Comparison of ENCODE assay signal across 8 cellular contexts in the genomic region with DNA sequence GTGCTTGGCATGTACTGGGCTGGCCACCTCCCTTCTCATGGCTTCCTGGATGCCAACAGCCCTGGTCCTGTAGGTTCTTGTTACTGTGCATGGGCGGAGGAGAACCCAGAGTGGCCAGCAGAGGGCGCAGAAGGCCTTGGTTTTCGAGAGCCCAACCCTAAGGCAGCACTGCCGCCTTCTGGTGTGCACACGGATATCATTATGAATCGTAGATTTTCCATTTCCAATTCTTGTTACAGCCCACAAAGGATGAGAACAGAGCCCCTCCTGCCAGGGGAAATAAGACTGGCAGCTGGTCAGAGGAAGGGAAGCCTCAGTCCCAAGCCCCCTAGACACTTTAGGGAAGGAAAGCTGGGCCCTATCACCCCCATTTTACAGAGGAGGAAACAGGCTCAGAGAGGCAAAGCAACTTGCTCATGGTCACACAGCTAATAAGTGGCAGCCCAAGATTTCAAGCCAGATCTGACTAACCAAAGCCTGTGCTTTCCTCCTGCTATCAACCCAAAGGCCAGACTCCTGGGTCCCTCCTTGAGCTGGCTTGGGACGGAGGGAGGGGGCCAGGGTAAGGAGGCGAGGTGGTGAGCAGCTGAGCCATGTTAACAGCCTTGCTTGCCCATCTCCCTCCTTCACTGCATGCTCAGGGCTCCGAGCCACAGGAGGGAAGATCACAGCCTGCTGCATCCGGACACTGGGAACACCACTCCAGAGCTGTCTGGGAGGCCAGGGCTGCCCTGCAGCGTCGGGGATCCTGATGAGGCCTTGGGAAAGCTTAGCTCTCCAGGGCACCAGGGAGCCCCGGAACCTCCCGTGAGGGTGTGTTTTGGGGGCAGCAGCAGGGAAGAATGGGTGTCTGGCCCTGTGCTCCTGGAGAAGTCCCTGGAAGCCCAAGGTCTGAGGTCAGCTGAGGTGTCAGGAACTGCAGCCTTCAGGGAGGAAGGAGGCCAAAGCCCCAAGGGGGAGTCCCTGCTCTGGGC.
DNase-seq lines count a peak whose midpoint lies in the region; ATAC-seq and TF ChIP-seq lines count a peak whose summit lies in the region.
"Not testable (repeated sequence)": the region's sequence is repeated elsewhere in the genome, so short reads cannot be mapped to it uniquely, and the experiment has no call there.

No MANE protein-coding gene starts in this region.

- H2BK15ac ChIP-seq in IMR-90 (ENCODE audit: low read depth, low read length) = not testable (repeated sequence)

- H2AK5ac ChIP-seq in IMR-90 (ENCODE audit: low read depth, low read length) = not testable (repeated sequence)

- not testable (repeated sequence) for H3K27ac Mint-ChIP-seq in Caco-2 (ENCODE audit: unreplicated experiment)

- H3K18ac ChIP-seq in IMR-90 (ENCODE audit: low read depth, low read length) = not testable (repeated sequence)

- TF ChIP-seq RAD21 in IMR-90 (IDR thresholded peaks at IDR 0.05; ENCODE audit: low read length) = peak; percentile 78

- intact Hi-C loops in Caco-2 (cut with micrococcal nuclease; ENCODE audit: unreplicated experiment) (loop anchor here (1.0 to 2.0 kb wide), 3 partner anchors 17 to 175 kb away; no protein-coding TSS in a partner anchor), IMR-90 (cut with micrococcal nuclease) (loop anchor here (1.0 kb wide), 1 partner anchor 175 kb away; no protein-coding TSS in a partner anchor), head of caudate nucleus (cut with DNase I) (loop anchor here (5.0 kb wide), 1 partner anchor 175 kb away; no protein-coding TSS in a partner anchor)

- 50% methylated on average over 2 of the region's 14 CpGs; no CpG with 5 or more reads in 1 of the 2 experiments for WGBS in IMR-90 (ENCODE audit: extremely low coverage in 2 of 2, insufficient read length in 1 of 2), 2 experiments

- H2AFZ ChIP-seq in IMR-90 (replicated peaks; ENCODE audit: low read length, poor library complexity) = not testable (repeated sequence)

- not testable (repeated sequence) for H2BK5ac ChIP-seq in IMR-90 (ENCODE audit: low read depth, low read length, poor library complexity, severe bottlenecking)

- POLR2A ChIA-PET in Caco-2 (lab: Charles Lee); IMR-90 (lab: Charles Lee; ENCODE audit: unreplicated experiment): not testable (repeated sequence)

- H3K4me3 Mint-ChIP-seq in Caco-2 (ENCODE audit: unreplicated experiment) = not testable (repeated sequence)

- H3K23ac ChIP-seq in IMR-90 (ENCODE audit: low read depth, low read length) = not testable (repeated sequence)

- not testable (repeated sequence) for H3K4me1 Mint-ChIP-seq in Caco-2 (ENCODE audit: low read depth, unreplicated experiment)

- not testable (repeated sequence) for H4K91ac ChIP-seq in IMR-90 (ENCODE audit: insufficient read depth, low read depth, low read length)

- in situ Hi-C loops in IMR-90 (cut with MboI; ENCODE audit: low sequenced_read_pairs) = loop anchor here (25.0 kb wide), 1 partner anchor 130 kb away; a partner anchor contains a TSS

- ATAC-seq in IMR-90 (ENCODE audit: low read depth) = peak; percentile 88

- H3K4me3 ChIP-seq in Caco-2 (ENCODE audit: low read depth, low read length); IMR-90 (ENCODE audit: insufficient read depth, low read depth, low read length); WERI-Rb-1 (ENCODE audit: low read depth, low read length): not testable (repeated sequence)

- not testable (repeated sequence) for H3K9ac ChIP-seq in IMR-90 (ENCODE audit: low read depth, low read length)

- peaks cover 15 to 29% of the 10 kb centered on the region in 2 experiments for H3K79me1 ChIP-seq in IMR-90 (ENCODE audit: low read depth in 1 of 2, low read length in 2 of 2)

- dilution Hi-C loops in IMR-90 (cut with HindIII; ENCODE audit: low sequenced_read_pairs, unreplicated experiment) = not testable (repeated sequence)

- H4K20me1 ChIP-seq in IMR-90 (ENCODE audit: insufficient read depth, low read length) = peaks cover 13% of the 10 kb centered on the region

- H3K4me2 ChIP-seq in IMR-90 (ENCODE audit: low read depth, low read length) = not testable (repeated sequence)

- H3K56ac ChIP-seq in IMR-90 (ENCODE audit: extremely low read depth, insufficient read depth, low read length) = not testable (repeated sequence)

- not testable (repeated sequence) for H2BK20ac ChIP-seq in IMR-90 (ENCODE audit: low read depth, low read length)

- TF ChIP-seq POLR2A in IMR-90 (IDR thresholded peaks at IDR 0.05; ENCODE audit: low read depth, low read length) = not testable (repeated sequence)

- H3K27me3 Mint-ChIP-seq in Caco-2 (ENCODE audit: insufficient read depth, unreplicated experiment) = not testable (repeated sequence)

- H3K9me3 ChIP-seq in Caco-2; IMR-90 (ENCODE audit: control insufficient read depth, insufficient read depth, low read length); WERI-Rb-1 (ENCODE audit: severe bottlenecking): not testable (repeated sequence)

- H3K14ac ChIP-seq in IMR-90 (replicated peaks; ENCODE audit: low read depth, low read length) = not testable (repeated sequence)

- H2BK120ac ChIP-seq in IMR-90 (ENCODE audit: low read depth, low read length) = not testable (repeated sequence)

- not testable (repeated sequence) for H3K4ac ChIP-seq in IMR-90 (ENCODE audit: low read depth, low read length)

- H2AK9ac ChIP-seq in IMR-90 (replicated peaks; ENCODE audit: low read depth, low read length, poor library complexity) = not testable (repeated sequence)

- peaks cover 46% of the 10 kb centered on the region for H3K36me3 Mint-ChIP-seq in Caco-2 (ENCODE audit: insufficient read depth, unreplicated experiment)

- not testable (repeated sequence) for H3K9me3 Mint-ChIP-seq in Caco-2 (ENCODE audit: unreplicated experiment)

- H4K8ac ChIP-seq in IMR-90 (ENCODE audit: low read depth in 2 of 2, low read length in 2 of 2) = not testable (repeated sequence)

- H3K27ac ChIP-seq in IMR-90 (ENCODE audit: insufficient read depth, low read length); WERI-Rb-1: not testable (repeated sequence)

- not testable (repeated sequence) for H3K36me3 ChIP-seq in Caco-2 (ENCODE audit: control insufficient read depth, insufficient read depth, low read length); WERI-Rb-1
- peaks cover 58% of the 10 kb centered on the region for H3K36me3 ChIP-seq in IMR-90 (ENCODE audit: control insufficient read depth, insufficient read depth, low read length)

- DNase-seq in Caco-2 (peak; percentile 92 to 93), IMR-90 (peak; percentile 84), NCI-H748 treated with DMSO at 0.1 percent for 48 hours (lab: John Stamatoyannopoulos, UW) (peak; percentile 64), WERI-Rb-1 (peak; percentile 92), amniotic stem cell (lab: John Stamatoyannopoulos, UW) (peak; percentile 56), head of caudate nucleus (peak; percentile 75 to 97 (median 93)), non-pigmented ciliary epithelial cell (ENCODE audit: low read depth) (peak; percentile 48)
- peak; percentile 90 for DNase-seq in stimulated activated CD8-positive, alpha-beta memory T cell treated with anti-CD3 and anti-CD28 coated beads, Interleukin-7, amount 100 ng/mL, for 24 hours (ENCODE audit: low read depth)

- CTCF ChIA-PET in Caco-2 (lab: Charles Lee) (interaction anchor here (1.2 to 1.6 kb wide), 2 partner anchors 68 to 143 kb away, joined by 3 to 4 read pairs; no protein-coding TSS in a partner anchor), IMR-90 (lab: Yijun Ruan, JAX) (interaction anchor here (0.8 kb wide), 1 partner anchor 12 kb away, joined by 3 read pairs; no protein-coding TSS in a partner anchor)

- H3K4me1 ChIP-seq in Caco-2; IMR-90 (ENCODE audit: control insufficient read depth, insufficient read depth, low read length): not testable (repeated sequence)

- H3K9me1 ChIP-seq in IMR-90 (ENCODE audit: insufficient read depth, low read length) = not testable (repeated sequence)

- TF ChIP-seq CTCF in Caco-2 (IDR thresholded peaks at IDR 0.05; ENCODE audit: insufficient read depth in 1 of 2, low read depth in 1 of 2, low read length in 1 of 2, severe bottlenecking in 1 of 2, unreplicated experiment in 1 of 2) (peak; percentile 90), IMR-90 (conservative IDR thresholded peaks at IDR 0.05; ENCODE audit: low read depth, low read length) (peak; percentile 85), WERI-Rb-1 (IDR thresholded peaks at IDR 0.05; ENCODE audit: low read depth, low read length) (peak; percentile 78)

- not testable (repeated sequence) for BruUV-seq in Caco-2 (replicated peaks; lab: Mats Ljungman, UMichigan); IMR-90 (replicated peaks; lab: Mats Ljungman, UMichigan)

- not testable (repeated sequence) for H4K5ac ChIP-seq in IMR-90 (ENCODE audit: low read depth, low read length)

- H3K27me3 ChIP-seq in Caco-2 (replicated peaks; ENCODE audit: control insufficient read depth, insufficient read depth, low read length); IMR-90 (ENCODE audit: control insufficient read depth, insufficient read depth, low read length); WERI-Rb-1 (ENCODE audit: insufficient read depth, low read depth, severe bottlenecking): not testable (repeated sequence)

TF ChIP-seq in IMR-90, 13 proteins besides CTCF, POLR2A, EP300 and RAD21:
- peak; percentile 67 for TF ChIP-seq SMC3 (IDR thresholded peaks at IDR 0.05; ENCODE audit: low read depth, low read length)
